ENCODE assay signal across 9 cellular contexts in the genomic region with DNA sequence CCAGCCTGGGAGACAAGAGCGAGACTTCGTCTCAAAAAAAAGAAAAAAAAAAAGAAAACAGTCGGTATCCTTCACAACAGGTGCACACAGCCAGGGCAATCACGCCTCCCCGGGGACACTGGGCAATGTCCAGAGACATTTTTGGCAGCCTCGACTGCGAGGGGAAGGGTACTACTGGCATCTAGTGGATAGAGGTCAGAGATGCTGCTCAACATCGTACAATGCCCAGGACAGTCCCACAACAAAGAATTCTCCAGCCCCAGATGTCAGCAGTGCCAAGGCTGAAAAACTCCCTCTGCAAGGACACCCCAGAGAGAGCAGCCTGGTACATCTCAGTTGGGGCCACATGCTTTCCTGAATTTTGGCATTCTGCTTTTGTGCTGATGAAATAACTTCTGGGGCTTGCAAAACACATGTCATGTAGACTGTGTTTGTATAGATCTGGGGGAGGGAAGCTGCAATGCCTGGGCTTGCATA. TPM values are rescaled to one million over a fixed set of nuclear protein-coding genes. Genes with fewer than 3 reads are reported as not detected.
DNase-seq lines count a peak whose midpoint lies in the region; ATAC-seq and FAIRE-seq lines count a peak whose summit lies in the region.
"Had no signal": no experiment of that assay in that cellular context is flagged by ENCODE, and none has a peak within 500 bp of the region (broad histone marks: within the 10 kb centered on the region; RNA-seq: fewer than 3 reads in every experiment).

No MANE protein-coding gene starts in this region.

- FAIRE-seq in urothelium cell line (lab: Jason Lieb, UNC), result no peak

- peak; percentile 70 for DNase-seq in Right ventricle myocardium superior
- no peak for DNase-seq in cardiac septum (ENCODE audit: low spot score)
- peak; percentile 25 for DNase-seq in SW480 (ENCODE audit: low spot score)
- peak; percentile 60 for DNase-seq in left ventricle myocardium superior
- DNase-seq in urothelium cell line (ENCODE audit: low spot score), result no peak
- DNase-seq: DMS79 treated with DMSO at 0.1 percent for 48 hours had no signal

- intact Hi-C loops in Right ventricle myocardium superior (cut with DNase I), result loop anchor here (5.0 kb wide), 1 partner anchor 36 kb away; no protein-coding TSS in a partner anchor
- intact Hi-C loops in cardiac septum (cut with DNase I), result loop anchor here (1.0 kb wide), 1 partner anchor 35 kb away; no protein-coding TSS in a partner anchor
- intact Hi-C loops in left ventricle myocardium superior (cut with micrococcal nuclease), result no loop called here

- ATAC-seq in Right ventricle myocardium superior (ENCODE audit: poor library complexity) (peak; percentile 81), left ventricle myocardium superior (peak; percentile 81), GM18517 (IDR thresholded peaks at IDR 0.05; ENCODE audit: unreplicated experiment) (no peak), HG02798 (IDR thresholded peaks at IDR 0.05; ENCODE audit: poor library complexity, unreplicated experiment) (no peak), GM21381 (IDR thresholded peaks at IDR 0.05; ENCODE audit: unreplicated experiment) (no peak)

RNA-seq across cellular contexts. Expression of gene ALDH2, which starts 21.5 kb away (rescaled TPM):
- 459 TPM for total RNA-seq in Right ventricle myocardium superior
- 168 TPM for total RNA-seq in cardiac septum
- total RNA-seq in left ventricle myocardium superior, result 410 TPM

RNA-seq across cellular contexts. Expression of gene MAPKAPK5, which starts 53.8 kb away (rescaled TPM):
- total RNA-seq in Right ventricle myocardium superior, result 25.5 TPM
- 25.7 TPM for total RNA-seq in cardiac septum
- 24.8 TPM for total RNA-seq in left ventricle myocardium superior

Comparison
In these comparisons a context has a peak if more than half of its experiments do, and no peak if none do; other contexts are left out.
1. DNase-seq: peak in Right ventricle myocardium superior (single experiment), SW480 (single experiment) and left ventricle myocardium superior (single experiment); none in cardiac septum (single experiment) and urothelium cell line (single experiment).
2. ATAC-seq: peak in Right ventricle myocardium superior (single experiment) and left ventricle myocardium superior (single experiment); none in GM18517 (single experiment), HG02798 (single experiment) and GM21381 (single experiment).